In the genomic region with DNA sequence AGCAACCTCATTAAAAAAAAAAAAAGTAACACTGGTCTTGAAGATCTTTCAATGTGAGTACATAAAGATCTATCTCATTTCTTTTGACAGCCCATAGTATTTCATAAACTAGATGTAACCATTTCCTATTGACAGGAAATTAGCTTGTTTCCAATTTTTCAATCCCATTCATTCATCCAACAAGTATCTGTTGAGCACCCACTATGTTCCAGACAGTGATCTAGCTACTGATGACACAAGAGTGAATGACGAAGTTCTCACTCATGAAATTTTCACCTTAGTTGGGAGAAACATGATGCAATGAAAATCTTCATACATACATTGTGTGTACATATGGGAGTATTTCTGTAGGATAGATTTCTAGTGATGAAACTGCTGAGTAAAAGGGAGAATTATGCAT, we compare ENCODE assay signal across 10 cellular contexts. TPM values are rescaled to one million over a fixed set of nuclear protein-coding genes. Genes with fewer than 3 reads are reported as not detected.
DNase-seq lines count a peak whose midpoint lies in the region; ATAC-seq, FAIRE-seq and TF ChIP-seq lines count a peak whose summit lies in the region.
"Had no signal": no experiment of that assay in that cellular context is flagged by ENCODE, and none has a peak within 500 bp of the region (broad histone marks: within the 10 kb centered on the region; RNA-seq: fewer than 3 reads in every experiment).

No MANE protein-coding gene starts in this region.

- H2BK120ac ChIP-seq in mesenchymal stem cell (ENCODE audit: low read depth, low read length), result no peak overlapping the region

- no peak for ATAC-seq in stimulated activated naive CD8-positive, alpha-beta T cell treated with anti-CD3 and anti-CD28 coated beads, Interleukin-15, Interleukin-2, amounts not matched to agents 100 U/mL and 50 U/mL, for 24 hours
- no peak for ATAC-seq in HG03442 (IDR thresholded peaks at IDR 0.05; ENCODE audit: unreplicated experiment)

- no peak for TF ChIP-seq CTCF in astrocyte (IDR thresholded peaks at IDR 0.05; ENCODE audit: insufficient read depth, low read depth, low read length)

- H3K27me3 ChIP-seq in astrocyte (ENCODE audit: insufficient read depth, low read length), result peaks cover 19% of the 10 kb centered on the region
- peaks cover 24 to 44% of the 10 kb centered on the region in 2 experiments for H3K27me3 ChIP-seq in mesenchymal stem cell (ENCODE audit: control insufficient read depth in 1 of 2, insufficient read depth in 1 of 2, low read length in 2 of 2)

- no peak overlapping the region for H2BK15ac ChIP-seq in mesenchymal stem cell (ENCODE audit: low read depth, poor library complexity, severe bottlenecking)

- no peak overlapping the region for H3K23ac ChIP-seq in mesenchymal stem cell (ENCODE audit: low read length in 2 of 2)

- H2AK5ac ChIP-seq in mesenchymal stem cell (ENCODE audit: low read length, severe bottlenecking), result no peak overlapping the region

- peaks cover 87% of the 10 kb centered on the region for H3K4me1 Mint-ChIP-seq in stimulated activated naive CD8-positive, alpha-beta T cell treated with anti-CD3 and anti-CD28 coated beads, Interleukin-15, Interleukin-2, amounts not matched to agents 100 ng/mL and 50 ng/mL, for 24 hours (ENCODE audit: low read depth)
- peaks cover 9% of the 10 kb centered on the region for H3K4me1 Mint-ChIP-seq in astrocyte (ENCODE audit: low read depth, unreplicated experiment)

- no peak overlapping the region for H3K27ac ChIP-seq in astrocyte (ENCODE audit: low read depth, low read length)
- H3K27ac ChIP-seq in mesenchymal stem cell (ENCODE audit: low read length, poor library complexity, severe bottlenecking), result no peak overlapping the region

- FAIRE-seq in astrocyte (lab: Jason Lieb, UNC) (no peak), RCC 7860 (lab: Jason Lieb, UNC) (no peak)

- H3K36me3 ChIP-seq in astrocyte (ENCODE audit: insufficient read depth, low read length) (no peaks in the 10 kb centered on the region), mesenchymal stem cell (ENCODE audit: control insufficient read depth in 1 of 2, insufficient read depth in 2 of 2, low read depth in 1 of 2, low read length in 2 of 2) (no peaks in the 10 kb centered on the region)

- H2BK12ac ChIP-seq in mesenchymal stem cell (ENCODE audit: low read length in 2 of 2), result no peak overlapping the region

- no CpG with 5 or more reads among the region's 1 CpG for WGBS in mesenchymal stem cell

- H3K4me1 ChIP-seq in astrocyte (ENCODE audit: insufficient read depth, low read length), result peaks cover 9% of the 10 kb centered on the region
- peaks cover 8% of the 10 kb centered on the region for H3K4me1 ChIP-seq in mesenchymal stem cell (ENCODE audit: control insufficient read depth, insufficient read depth, low read depth, low read length)

- no peak overlapping the region for H3K18ac ChIP-seq in mesenchymal stem cell (ENCODE audit: low read depth in 1 of 2, low read length in 2 of 2)

- no peaks in the 10 kb centered on the region for H4K20me1 ChIP-seq in astrocyte (ENCODE audit: insufficient read depth, low read length)

- peak overlapping the region; percentile 73 for H3K27ac Mint-ChIP-seq in stimulated activated naive CD8-positive, alpha-beta T cell treated with anti-CD3 and anti-CD28 coated beads, Interleukin-15, Interleukin-2, amounts not matched to agents 100 ng/mL and 50 ng/mL, for 24 hours
- H3K27ac Mint-ChIP-seq in astrocyte (ENCODE audit: unreplicated experiment), result no peak overlapping the region

- H3K4me2 ChIP-seq in astrocyte (ENCODE audit: low read length), result peak overlapping the region; percentile 88
- no peak overlapping the region for H3K4me2 ChIP-seq in mesenchymal stem cell (ENCODE audit: low read length, poor library complexity, severe bottlenecking)

- H3K4me3 ChIP-seq in astrocyte (ENCODE audit: insufficient read depth, low read depth, low read length) (peak overlapping the region; percentile 62), mesenchymal stem cell (ENCODE audit: insufficient read depth in 1 of 2, low read depth in 1 of 2, low read length in 2 of 2) (peak overlapping the region in 1 of 2 experiments; percentile 79)

- H3K79me2 ChIP-seq in astrocyte (ENCODE audit: insufficient read depth, low read length), result no peaks in the 10 kb centered on the region

- no peaks in the 10 kb centered on the region for H3K9me3 Mint-ChIP-seq in stimulated activated naive CD8-positive, alpha-beta T cell treated with anti-CD3 and anti-CD28 coated beads, Interleukin-15, Interleukin-2, amounts not matched to agents 100 ng/mL and 50 ng/mL, for 24 hours
- peaks cover under 1% of the 10 kb centered on the region for H3K9me3 Mint-ChIP-seq in astrocyte (ENCODE audit: unreplicated experiment)

- no peak for DNase-seq in stimulated activated naive CD8-positive, alpha-beta T cell treated with anti-CD3 and anti-CD28 coated beads, Interleukin-15, Interleukin-2, amounts not matched to agents 100 U/mL and 50 U/mL, for 24 hours
- DNase-seq in astrocyte (ENCODE audit: low read depth) (no peak), mesenchymal stem cell (peak; percentile 12), RCC 7860 (ENCODE audit: low spot score) (no peak), EL (no peak), AG08396 (ENCODE audit: low spot score) (no peak)
- DNase-seq: activated CD8-positive, alpha-beta memory T cell treated with anti-CD3 and anti-CD28 coated beads, Interleukin-2, amount 50 U/mL, for 48 hours; GOT3 had no signal

- H3K27me3 Mint-ChIP-seq in stimulated activated naive CD8-positive, alpha-beta T cell treated with anti-CD3 and anti-CD28 coated beads, Interleukin-15, Interleukin-2, amounts not matched to agents 100 ng/mL and 50 ng/mL, for 24 hours, result peaks cover 21% of the 10 kb centered on the region
- H3K27me3 Mint-ChIP-seq in astrocyte (ENCODE audit: low read depth, unreplicated experiment), result peaks cover 88% of the 10 kb centered on the region

- H3K9ac ChIP-seq in astrocyte (ENCODE audit: low read length) (peak overlapping the region; percentile 50), mesenchymal stem cell (ENCODE audit: low read length) (peak overlapping the region; percentile 75)

- H2AFZ ChIP-seq in astrocyte (ENCODE audit: low read depth, low read length), result peak overlapping the region; percentile 83
- H2AFZ ChIP-seq in mesenchymal stem cell (ENCODE audit: low read depth, low read length), result no peak overlapping the region

- H3K9me3 ChIP-seq in astrocyte (ENCODE audit: insufficient read depth, low read depth, low read length), result no peaks in the 10 kb centered on the region
- no peaks in the 10 kb centered on the region for H3K9me3 ChIP-seq in mesenchymal stem cell (ENCODE audit: control insufficient read depth, low read length)

- H4K91ac ChIP-seq in mesenchymal stem cell (ENCODE audit: low read length), result no peak overlapping the region

- H2BK5ac ChIP-seq in mesenchymal stem cell (ENCODE audit: low read depth, low read length, poor library complexity, severe bottlenecking), result no peak overlapping the region

- no peaks in the 10 kb centered on the region for H3K79me1 ChIP-seq in mesenchymal stem cell (replicated peaks; ENCODE audit: low read length, poor library complexity, severe bottlenecking)

- H3K4me3 Mint-ChIP-seq in stimulated activated naive CD8-positive, alpha-beta T cell treated with anti-CD3 and anti-CD28 coated beads, Interleukin-15, Interleukin-2, amounts not matched to agents 100 ng/mL and 50 ng/mL, for 24 hours, result peak overlapping the region; percentile 89
- H3K4me3 Mint-ChIP-seq in astrocyte (ENCODE audit: unreplicated experiment), result peak overlapping the region; percentile 76

- H3K14ac ChIP-seq in mesenchymal stem cell (ENCODE audit: low read length in 2 of 2), result no peak overlapping the region

- peaks cover 28% of the 10 kb centered on the region for H3K36me3 Mint-ChIP-seq in stimulated activated naive CD8-positive, alpha-beta T cell treated with anti-CD3 and anti-CD28 coated beads, Interleukin-15, Interleukin-2, amounts not matched to agents 100 ng/mL and 50 ng/mL, for 24 hours (ENCODE audit: low read depth)
- no peaks in the 10 kb centered on the region for H3K36me3 Mint-ChIP-seq in astrocyte (ENCODE audit: low read depth, unreplicated experiment)

- H3K4ac ChIP-seq in mesenchymal stem cell (ENCODE audit: low read depth in 1 of 2, low read length in 2 of 2), result no peak overlapping the region

- no peak overlapping the region for H4K8ac ChIP-seq in mesenchymal stem cell (ENCODE audit: low read length)

RNA-seq across cellular contexts. Expression of gene CD38, which starts 1.7 kb away (rescaled TPM):
- total RNA-seq in astrocyte, result 0.94 and 1.0 TPM in 2 replicates
- polyA plus RNA-seq in mesenchymal stem cell (2013, experiment 1 of 2), result 0.41 TPM
- 0.42 TPM for polyA plus RNA-seq in mesenchymal stem cell (2013, experiment 2 of 2)
